8 cellular contexts compared by ENCODE assay signal in the genomic region with DNA sequence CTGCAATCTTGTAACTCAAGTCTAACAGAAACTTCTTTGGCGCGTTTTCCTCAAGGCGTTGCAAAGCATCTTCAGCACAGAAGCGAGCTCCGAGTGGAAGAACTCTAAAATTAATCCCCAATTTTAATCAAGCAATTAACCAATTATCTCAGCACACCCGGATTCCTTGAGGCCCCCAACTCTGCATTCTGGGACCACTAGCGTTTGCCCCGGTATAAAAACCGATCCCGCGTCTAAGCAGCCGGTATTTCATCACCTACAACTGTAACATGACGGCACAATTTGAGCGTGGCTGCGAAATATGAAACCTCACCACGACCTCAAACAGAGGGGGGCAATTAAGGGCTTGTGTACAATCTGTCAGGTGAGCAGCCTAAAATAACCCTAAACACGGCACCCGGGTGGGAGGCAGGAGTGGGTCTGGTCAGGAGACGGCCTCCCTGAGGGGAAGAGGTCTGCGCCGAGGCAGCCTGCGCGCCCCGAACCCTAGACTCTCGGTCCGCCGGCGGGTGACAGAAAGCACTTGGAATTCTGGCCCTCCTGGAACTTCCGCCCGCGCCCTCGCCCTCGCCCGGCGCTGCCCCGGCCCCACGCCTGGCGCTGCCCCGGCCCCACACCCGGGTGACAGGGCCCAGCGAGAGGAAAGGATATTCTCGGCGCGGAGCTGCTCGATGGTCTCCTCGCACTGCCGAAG. TPM values are rescaled to one million over a fixed set of nuclear protein-coding genes. Genes with fewer than 3 reads are reported as not detected.
DNase-seq lines count a peak whose midpoint lies in the region; ATAC-seq and TF ChIP-seq lines count a peak whose summit lies in the region.

No MANE protein-coding gene starts in this region.

- no peak for TF ChIP-seq CTCF in OCI-LY1 (IDR thresholded peaks at IDR 0.05; ENCODE audit: low read length)
- TF ChIP-seq CTCF in neural crest cell (conservative IDR thresholded peaks at IDR 0.05), result no peak
- TF ChIP-seq CTCF in tibial artery (IDR thresholded peaks at IDR 0.05), result no peak

- H3K9ac ChIP-seq in HUES6 (ENCODE audit: low read length) (peak overlapping the region; percentile 99), OCI-LY1 (ENCODE audit: low read length) (peak overlapping the region; percentile 85)

- H2AFZ ChIP-seq in OCI-LY1 (ENCODE audit: low read length), result no peak overlapping the region

- H4K20me1 ChIP-seq in OCI-LY1 (ENCODE audit: insufficient read depth, low read length), result no peaks in the 10 kb centered on the region

- H3K27me3 ChIP-seq in HUES6 (ENCODE audit: control insufficient read depth, insufficient read depth, low read length) (no peaks in the 10 kb centered on the region), OCI-LY1 (ENCODE audit: insufficient read depth, low read length) (no peaks in the 10 kb centered on the region), tibial artery (no peaks in the 10 kb centered on the region)

- H3F3A ChIP-seq in OCI-LY1 (ENCODE audit: insufficient read depth, low read length), result peaks cover 15% of the 10 kb centered on the region; the same call in 1 of the 2 replicates

- peak overlapping the region; percentile 81 for H3K4me2 ChIP-seq in OCI-LY1 (ENCODE audit: low read length)

- H3K4me1 ChIP-seq in HUES6 (ENCODE audit: control insufficient read depth, insufficient read depth, low read length) (peaks cover 6% of the 10 kb centered on the region), OCI-LY1 (ENCODE audit: insufficient read depth, low read length, severe bottlenecking) (peaks cover 35% of the 10 kb centered on the region), tibial artery (peaks cover 0 to 32% (median 18%) of the 10 kb centered on the region in 4 donors)

- H3K36me3 ChIP-seq in HUES6 (ENCODE audit: control insufficient read depth, insufficient read depth, low read length) (peaks cover 34% of the 10 kb centered on the region), OCI-LY1 (ENCODE audit: insufficient read depth, low read length) (peaks cover 43% of the 10 kb centered on the region), tibial artery (peaks cover 34 to 39% (median 38%) of the 10 kb centered on the region in 3 donors)

- peak overlapping the region; percentile 99 for H3K27ac Mint-ChIP-seq in neural crest cell (ENCODE audit: unreplicated experiment)

- H3K27me3 Mint-ChIP-seq in neural crest cell (ENCODE audit: low read depth), result no peaks in the 10 kb centered on the region

- peaks cover 38% of the 10 kb centered on the region for H3K79me2 ChIP-seq in OCI-LY1 (ENCODE audit: insufficient read depth, low read length)

- H3K27ac ChIP-seq in HUES6 (ENCODE audit: low read depth, low read length), result peak overlapping the region; percentile 96
- H3K27ac ChIP-seq in OCI-LY1 (ENCODE audit: low read depth, low read length, poor library complexity, severe bottlenecking), result peak overlapping the region; percentile 89
- H3K27ac ChIP-seq in tibial artery, result peak overlapping the region; percentile 92 to 99

- H3K4me1 Mint-ChIP-seq in neural crest cell, result peaks cover 30% of the 10 kb centered on the region

- peak overlapping the region; percentile 96 for H3K4me3 Mint-ChIP-seq in neural crest cell

- no peaks in the 10 kb centered on the region for H3K9me3 ChIP-seq in HUES6 (ENCODE audit: control insufficient read depth, insufficient read depth, low read depth, low read length)
- H3K9me3 ChIP-seq in OCI-LY1 (ENCODE audit: low read length), result no peaks in the 10 kb centered on the region
- no peaks in the 10 kb centered on the region for H3K9me3 ChIP-seq in tibial artery

- DNase-seq in COLO668 (lab: John Stamatoyannopoulos, UW; ENCODE audit: unreplicated experiment) (peak; percentile 81), fibroblast of the conjunctiva (ENCODE audit: low read depth) (peak; percentile 51), neural crest cell (ENCODE audit: low read depth, low spot score) (peak; percentile 43), tibial artery (peak; percentile 45 to 76)
- DNase-seq in activated effector memory CD4-positive, alpha-beta T cell treated with Interleukin-2 at 50 U/mL for 16 hours, result peak; percentile 27

- peaks cover 4% of the 10 kb centered on the region for H3K36me3 Mint-ChIP-seq in neural crest cell (ENCODE audit: low read depth)

- no peaks in the 10 kb centered on the region for H3K9me3 Mint-ChIP-seq in neural crest cell

- H3K9me2 ChIP-seq in OCI-LY1 (ENCODE audit: low read depth, low read length), result no peaks in the 10 kb centered on the region

- intact Hi-C loops in tibial artery (cut with DNase I; ENCODE audit: low total_unique reads), result loop anchor here (2.0 kb wide), 1 partner anchor 27 kb away; a partner anchor contains a TSS

- H3K4me3 ChIP-seq in HUES6 (ENCODE audit: low read depth, low read length), result peak overlapping the region; percentile 96
- H3K4me3 ChIP-seq in OCI-LY1 (ENCODE audit: low read depth, low read length, poor library complexity, severe bottlenecking), result peak overlapping the region; percentile 78
- H3K4me3 ChIP-seq in tibial artery, result peak overlapping the region; percentile 63 to 76

- ATAC-seq in GM21390 (IDR thresholded peaks at IDR 0.05; ENCODE audit: unreplicated experiment), result peak; percentile 9

RNA-seq across cellular contexts. Expression of a gene that starts 0.6 kb away (rescaled TPM):
- total RNA-seq in neural crest cell, result 32.4 and 34.0 TPM in 2 replicates

RNA-seq across cellular contexts. Expression of a gene that starts 26.6 kb away (rescaled TPM):
- total RNA-seq in neural crest cell, result 107 TPM in 2 replicates

RNA-seq across cellular contexts. Expression of a gene that starts 26.9 kb away (rescaled TPM):
- 111 and 122 TPM in 2 replicates for total RNA-seq in neural crest cell

Comparison
In these comparisons a context has a peak if more than half of its experiments do, and no peak if none do; other contexts are left out.
1. Peak in every context shown above with its lines: DNase-seq, ATAC-seq, H3K4me3 ChIP-seq and H3K27ac ChIP-seq.
2. DNase-seq: peak in every context shown above with its lines; median percentile 81 in COLO668; 60 in tibial artery; 51 in fibroblast of the conjunctiva; 43 in neural crest cell; 27 in activated effector memory CD4-positive, alpha-beta T cell treated with Interleukin-2 at 50 U/mL for 16 hours.